Comparison of ENCODE assay signal across 25 cellular contexts in genomic region chr14:53778263-53778662, GRCh38.
"Had no signal": no experiment of that assay in that cellular context is flagged by ENCODE, and none has a peak within 500 bp of the region (broad histone marks: within the 10 kb centered on the region; RNA-seq: fewer than 3 reads in every experiment).

No MANE protein-coding gene starts in this region.

- H3K4me3 ChIP-seq: left ventricle myocardium inferior, lung, psoas muscle, right lobe of liver, testis, tibial nerve, upper lobe of right lung, vagina had no signal

- H3K27ac Mint-ChIP-seq: endodermal cell; immature natural killer cell; naive B cell; nephron progenitor cell; stimulated activated naive B cell treated with anti-CD40 and anti-IgM and Interleukin-4, amounts not matched to agents 10 μg/mL and 1 μg/mL and 100 μg/mL, for 72 hours; stimulated activated naive CD8-positive, alpha-beta T cell treated with anti-CD3 and anti-CD28 coated beads, Interleukin-15, amount 100 ng/mL, for 72 hours had no signal

- H3K27me3 ChIP-seq: neutrophil, right lobe of liver, testis, tibial nerve, upper lobe of right lung, vagina had no signal

- H3K9me3 Mint-ChIP-seq: endodermal cell; stimulated activated naive CD8-positive, alpha-beta T cell treated with anti-CD3 and anti-CD28 coated beads, Interleukin-15, amount 100 ng/mL, for 72 hours had no signal

- ATAC-seq: foreskin keratinocyte; left cardiac atrium; psoas muscle; right lobe of liver; stimulated activated naive B cell treated with anti-CD40 and anti-IgM and Interleukin-4, amounts not matched to agents 10 μg/mL and 1 μg/mL and 100 μg/mL, for 72 hours; stimulated activated naive CD8-positive, alpha-beta T cell treated with anti-CD3 and anti-CD28 coated beads, Interleukin-15, amount 100 ng/mL, for 72 hours; upper lobe of right lung had no signal

- H3K27me3 Mint-ChIP-seq: naive B cell; stimulated activated naive B cell treated with anti-CD40 and anti-IgM and Interleukin-4, amounts not matched to agents 10 μg/mL and 1 μg/mL and 100 μg/mL, for 72 hours; stimulated activated naive CD8-positive, alpha-beta T cell treated with anti-CD3 and anti-CD28 coated beads, Interleukin-15, amount 100 ng/mL, for 72 hours had no signal

- H3K4me1 Mint-ChIP-seq: immature natural killer cell; naive B cell; nephron progenitor cell; stimulated activated naive B cell treated with anti-CD40 and anti-IgM and Interleukin-4, amounts not matched to agents 10 μg/mL and 1 μg/mL and 100 μg/mL, for 72 hours; stimulated activated naive CD8-positive, alpha-beta T cell treated with anti-CD3 and anti-CD28 coated beads, Interleukin-15, amount 100 ng/mL, for 72 hours had no signal

- H3K27ac ChIP-seq: foreskin keratinocyte, left ventricle myocardium inferior, neutrophil, psoas muscle, right lobe of liver, testis, tibial nerve, upper lobe of right lung, vagina had no signal

- H3K36me3 Mint-ChIP-seq: immature natural killer cell; naive B cell; stimulated activated naive B cell treated with anti-CD40 and anti-IgM and Interleukin-4, amounts not matched to agents 10 μg/mL and 1 μg/mL and 100 μg/mL, for 72 hours had no signal

- H3K36me3 ChIP-seq: left ventricle myocardium inferior, neutrophil, right lobe of liver, tibial nerve, upper lobe of right lung, vagina had no signal

- FAIRE-seq: endothelial cell of umbilical vein, keratinocyte had no signal

- H3K4me3 Mint-ChIP-seq: endodermal cell; immature natural killer cell; naive B cell; nephron progenitor cell; stimulated activated naive B cell treated with anti-CD40 and anti-IgM and Interleukin-4, amounts not matched to agents 10 μg/mL and 1 μg/mL and 100 μg/mL, for 72 hours; stimulated activated naive CD8-positive, alpha-beta T cell treated with anti-CD3 and anti-CD28 coated beads, Interleukin-15, amount 100 ng/mL, for 72 hours had no signal

- H3K4me1 ChIP-seq: foreskin keratinocyte, left ventricle myocardium inferior, psoas muscle, right lobe of liver, testis, tibial nerve, upper lobe of right lung, vagina had no signal

- DNase-seq: effector CD4-positive, alpha-beta T cell; endodermal cell; erythroblast; foreskin keratinocyte; immature natural killer cell; left cardiac atrium; left ventricle myocardium inferior; mesendoderm; naive B cell; nephron progenitor cell; psoas muscle; retina; right lobe of liver; stimulated activated CD4-positive, alpha-beta T cell treated with anti-CD3 and anti-CD28 coated beads, Interleukin-2, amount 100 ng/mL, for 24 hours; stimulated activated CD4-positive, alpha-beta T cell treated with anti-CD3 and anti-CD28 coated beads, Interleukin-4, amount 100 ng/mL, for 4 hours; stimulated activated naive B cell treated with anti-CD40 and anti-IgM and Interleukin-4, amounts not matched to agents 10 μg/mL and 1 μg/mL and 100 μg/mL, for 72 hours; stimulated activated naive CD8-positive, alpha-beta T cell treated with anti-CD3 and anti-CD28 coated beads, Interleukin-15, amount 100 ng/mL, for 72 hours; testis; upper lobe of right lung had no signal

- H3K9me3 ChIP-seq: neutrophil, psoas muscle, right lobe of liver, testis, tibial nerve, upper lobe of right lung, vagina had no signal
